19 cellular contexts compared by ENCODE assay signal in the genomic region with DNA sequence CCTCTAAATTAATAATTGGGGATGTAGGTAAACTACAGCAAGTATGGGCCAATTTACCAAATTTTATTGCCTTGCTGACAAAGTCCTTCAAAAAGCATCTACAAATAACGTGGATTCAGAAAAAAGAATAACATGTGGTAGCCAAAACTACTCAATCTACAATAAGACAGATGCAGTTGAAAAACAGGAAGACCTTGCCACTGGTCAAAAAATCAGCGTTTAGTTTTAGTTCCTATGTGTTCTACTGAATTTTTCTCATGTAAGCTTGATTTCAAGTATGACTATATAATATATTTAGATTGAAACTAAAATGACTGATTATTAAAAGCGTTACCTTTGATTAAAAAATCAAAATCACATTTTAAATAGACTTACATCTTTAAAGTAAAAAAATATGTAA.
DNase-seq lines count a peak whose midpoint lies in the region; ATAC-seq, FAIRE-seq and TF ChIP-seq lines count a peak whose summit lies in the region.
"Had no signal": no experiment of that assay in that cellular context is flagged by ENCODE, and none has a peak within 500 bp of the region (broad histone marks: within the 10 kb centered on the region; RNA-seq: fewer than 3 reads in every experiment).

No MANE protein-coding gene starts in this region.

- H3K79me2 ChIP-seq in SK-N-SH (ENCODE audit: insufficient read depth) (no peaks in the 10 kb centered on the region), keratinocyte (ENCODE audit: control insufficient read depth, insufficient read depth, low read length) (no peaks in the 10 kb centered on the region)

- H3K4me2 ChIP-seq in SK-N-SH (no peak overlapping the region), keratinocyte (ENCODE audit: control insufficient read depth, extremely low read depth, insufficient read depth, low read depth, low read length) (peak overlapping the region; percentile 58)

- peaks cover 28% of the 10 kb centered on the region for H3F3A ChIP-seq in SK-N-SH (replicated peaks; ENCODE audit: insufficient read depth)

- dilution Hi-C loops in keratinocyte (cut with MboI; ENCODE audit: extremely low pct_ligation_motif_present, low sequenced_read_pairs) = no loop called here

- no peak for TF ChIP-seq RAD21 in SK-N-SH (IDR thresholded peaks at IDR 0.05; ENCODE audit: low read length)

- H3K4me1 ChIP-seq in SK-N-SH (ENCODE audit: control insufficient read depth in 1 of 2, insufficient read depth in 2 of 2, low read depth in 1 of 2, low read length in 1 of 2) = peaks cover under 1 to 24% of the 10 kb centered on the region in 2 experiments; a peak in 3 of 4 replicates
- H3K4me1 ChIP-seq in ascending aorta = peaks cover 0 to 22% of the 10 kb centered on the region in 2 donors
- peaks cover 22% of the 10 kb centered on the region for H3K4me1 ChIP-seq in keratinocyte (ENCODE audit: control insufficient read depth, extremely low read depth, insufficient read depth, low read length)
- H3K4me1 ChIP-seq in subcutaneous abdominal adipose tissue (ENCODE audit: control insufficient read depth in 5 of 5, insufficient read depth in 5 of 5, low read length in 5 of 5) = peaks cover 0 to 21% (median 7%) of the 10 kb centered on the region in 5 donors
- H3K4me1 ChIP-seq: Caco-2, SJCRH30 had no signal

- H3K9me3 ChIP-seq in SK-N-SH (peaks cover 5% of the 10 kb centered on the region; the same call in 1 of the 2 replicates), ascending aorta (peaks cover 0 to 8% of the 10 kb centered on the region in 2 donors), keratinocyte (ENCODE audit: control insufficient read depth, low read depth, low read length) (no peaks in the 10 kb centered on the region), subcutaneous abdominal adipose tissue (ENCODE audit: control insufficient read depth in 5 of 5, low read length in 5 of 5) (peaks cover 0 to 7% (median 4%) of the 10 kb centered on the region in 5 donors)
- H3K9me3 ChIP-seq: Caco-2, SJCRH30 had no signal

- H3K27ac ChIP-seq in SK-N-SH (ENCODE audit: low read depth in 2 of 2, low read length in 1 of 2) = peak overlapping the region; percentile 43 to 70; a peak in 3 of 4 replicates
- H3K27ac ChIP-seq in ascending aorta = peak overlapping the region; percentile 51 to 70
- H3K27ac ChIP-seq in keratinocyte (ENCODE audit: control insufficient read depth, insufficient read depth, low read length) = no peak overlapping the region
- H3K27ac ChIP-seq in subcutaneous abdominal adipose tissue (ENCODE audit: low read depth, low read length) = peak overlapping the region; percentile 33
- no peak overlapping the region for H3K27ac ChIP-seq in substantia nigra (ENCODE audit: low read depth, low read length, poor library complexity, severe bottlenecking)
- H3K27ac ChIP-seq: 22Rv1, SJCRH30 had no signal

- no peak for TF ChIP-seq EP300 in SK-N-SH (IDR thresholded peaks at IDR 0.05; ENCODE audit: borderline replicate concordance in 1 of 2, low read depth in 1 of 2, low read length in 1 of 2)

- no peak for ATAC-seq in SK-N-SH treated with all-trans-retinoic acid at 6 μM for 48 hours
- ATAC-seq in HG03442 (IDR thresholded peaks at IDR 0.05; ENCODE audit: unreplicated experiment) = no peak

- H3K9ac ChIP-seq in SK-N-SH = no peak overlapping the region; the same call in 1 of the 2 replicates
- H3K9ac ChIP-seq in keratinocyte (ENCODE audit: control insufficient read depth, extremely low read depth, insufficient read depth, low read length) = no peak overlapping the region
- no peak overlapping the region for H3K9ac ChIP-seq in subcutaneous abdominal adipose tissue (ENCODE audit: low read length in 5 of 5)

- no peaks in the 10 kb centered on the region for H4K20me1 ChIP-seq in SK-N-SH (ENCODE audit: insufficient read depth)
- H4K20me1 ChIP-seq in keratinocyte (ENCODE audit: control insufficient read depth, extremely low read depth, insufficient read depth, low read length) = no peaks in the 10 kb centered on the region

- H2AFZ ChIP-seq in SK-N-SH (ENCODE audit: low read depth) (no peak overlapping the region), keratinocyte (ENCODE audit: control insufficient read depth, low read length) (no peak overlapping the region)

- no peak overlapping the region for H3K4me3 ChIP-seq in SK-N-SH (ENCODE audit: low read depth in 2 of 2, low read length in 1 of 2)
- no peak overlapping the region for H3K4me3 ChIP-seq in ascending aorta
- no peak overlapping the region for H3K4me3 ChIP-seq in keratinocyte (ENCODE audit: control insufficient read depth in 2 of 3, extremely low read depth in 1 of 3, insufficient read depth in 2 of 3, low read depth in 1 of 3, low read length in 3 of 3)
- no peak overlapping the region for H3K4me3 ChIP-seq in subcutaneous abdominal adipose tissue (ENCODE audit: low read depth in 1 of 5, low read length in 5 of 5)
- H3K4me3 ChIP-seq: SJCRH30 had no signal

- H3K9me2 ChIP-seq in SK-N-SH = no peaks in the 10 kb centered on the region

- no peak for FAIRE-seq in keratinocyte (lab: Jason Lieb, UNC)

- H3K27me3 ChIP-seq in SK-N-SH (ENCODE audit: insufficient read depth) (no peaks in the 10 kb centered on the region), ascending aorta (no peaks in the 10 kb centered on the region), keratinocyte (ENCODE audit: control insufficient read depth, extremely low read depth, insufficient read depth, low read length) (no peaks in the 10 kb centered on the region), subcutaneous abdominal adipose tissue (ENCODE audit: control insufficient read depth in 5 of 5, insufficient read depth in 4 of 5, low read length in 5 of 5) (no peaks in the 10 kb centered on the region)
- H3K27me3 ChIP-seq: SJCRH30 had no signal

- WGBS in SK-N-SH (ENCODE audit: low lambda C conversion rate) = 86% methylated on average over 3 of the region's 3 CpGs

- POLR2A ChIA-PET in SK-N-SH (lab: Yijun Ruan, JAX) = no interaction called here

- CTCF ChIA-PET in SK-N-SH (lab: Yijun Ruan, JAX) = no interaction called here

- intact Hi-C loops in ascending aorta (cut with DNase I) = loop anchor here (5.0 to 10.0 kb wide), 2 partner anchors 302 to 1320 kb away; partner anchors contain the start of gene PCDH9

- H3K36me3 ChIP-seq in SK-N-SH (replicated peaks in 1 of 2; ENCODE audit: control insufficient read depth in 1 of 2, insufficient read depth in 2 of 2, low read length in 1 of 2) (no peaks in the 10 kb centered on the region), ascending aorta (no peaks in the 10 kb centered on the region), keratinocyte (ENCODE audit: control insufficient read depth in 2 of 2, extremely low read depth in 1 of 2, insufficient read depth in 2 of 2, low read length in 2 of 2) (no peaks in the 10 kb centered on the region), subcutaneous abdominal adipose tissue (ENCODE audit: control insufficient read depth in 5 of 5, insufficient read depth in 5 of 5, low read length in 5 of 5) (no peaks in the 10 kb centered on the region)
- H3K36me3 ChIP-seq: SJCRH30 had no signal

- no peaks in the 10 kb centered on the region for H3K9me1 ChIP-seq in keratinocyte (ENCODE audit: control insufficient read depth, extremely low read depth, insufficient read depth, low read length)

- DNase-seq in SK-N-SH (no peak), ascending aorta (ENCODE audit: low spot score in 2 of 2) (no peak), keratinocyte (ENCODE audit: low read depth, low spot score) (no peak), substantia nigra (lab: John Stamatoyannopoulos, UW) (no peak), NK-92 (lab: John Stamatoyannopoulos, UW; ENCODE audit: unreplicated experiment) (no peak)
- DNase-seq: Caco-2; CD4-positive, CD25-positive, alpha-beta regulatory T cell; GDM1; H9; NCI-H1105 treated with DMSO at 0.1 percent for 48 hours; NCI-H1694; NCI-H2081 treated with DMSO at 0.1 percent for 48 hours; NCI-H446 treated with DMSO at 0.1 percent for 48 hours; RPMI8226; SJCRH30 had no signal

- TF ChIP-seq CTCF in SK-N-SH (IDR thresholded peaks at IDR 0.05) (no peak), ascending aorta (IDR thresholded peaks at IDR 0.05) (no peak), keratinocyte (optimal IDR thresholded peaks at IDR 0.05 in 1 of 3, IDR thresholded peaks at IDR 0.05 in 1 of 3, conservative IDR thresholded peaks at IDR 0.05 in 1 of 3; ENCODE audit: extremely low read depth in 1 of 3, insufficient read depth in 2 of 3, low read length in 3 of 3) (no peak)

TF ChIP-seq in SK-N-SH, 30 proteins besides CTCF, POLR2A, EP300 and RAD21:
- TF ChIP-seq CHD2 (IDR thresholded peaks at IDR 0.05; ENCODE audit: low read length, partially characterized antibody) = no peak
TF ChIP-seq in SK-N-SH: peak in this region for 0.

TF ChIP-seq in SK-N-SH treated with all-trans-retinoic acid at 6 μM for 48 hours, 23 proteins besides CTCF, POLR2A, EP300 and RAD21 (continues in another document):
- TF ChIP-seq ZC3H10 (CRISPR knock-in tag; IDR thresholded peaks at IDR 0.05) (no peak), POU6F1 (CRISPR knock-in tag; IDR thresholded peaks at IDR 0.05; ENCODE audit: borderline replicate concordance, low read depth) (no peak), TOX (CRISPR knock-in tag; IDR thresholded peaks at IDR 0.05; ENCODE audit: borderline replicate concordance) (no peak)

Comparison
In these comparisons a context has a peak if more than half of its experiments do, and no peak if none do; other contexts are left out.
1. H3K27ac ChIP-seq: peak in SK-N-SH (2 of 2), ascending aorta (2 of 2) and subcutaneous abdominal adipose tissue (single experiment); none in keratinocyte (single experiment) and substantia nigra (single experiment).